ENCODE assay signal across 17 cellular contexts in genomic region chrX:47226531-47227333, GRCh38.
"Had no signal": no experiment of that assay in that cellular context is flagged by ENCODE, and none has a peak within 500 bp of the region (broad histone marks: within the 10 kb centered on the region; RNA-seq: fewer than 3 reads in every experiment).

No MANE protein-coding gene starts in this region.

- H3K9me3 ChIP-seq: SJCRH30 had no signal

- H3K9me3 Mint-ChIP-seq: activated B cell treated with CpG ODN at 0.5 μM for 24 hours; activated naive CD4-positive, alpha-beta T cell treated with anti-CD3 and anti-CD28 coated beads, Interleukin-2, amount 50 U/mL, for 72 hours; activated T-cell treated with anti-CD3 and anti-CD28 coated beads, Interleukin-2, amount 50 U/mL, for 72 hours; nephron progenitor cell; T-cell had no signal

- H3K27ac Mint-ChIP-seq: activated B cell treated with CpG ODN at 0.5 μM for 24 hours; activated T-cell treated with anti-CD3 and anti-CD28 coated beads, Interleukin-2, amount 50 U/mL, for 72 hours; nephron progenitor cell; T-cell had no signal

- H3K4me3 Mint-ChIP-seq: activated B cell treated with CpG ODN at 0.5 μM for 24 hours; activated T-cell treated with anti-CD3 and anti-CD28 coated beads, Interleukin-2, amount 50 U/mL, for 72 hours; nephron progenitor cell; T-cell had no signal

- ATAC-seq: activated naive CD4-positive, alpha-beta T cell treated with anti-CD3 and anti-CD28 coated beads, Interleukin-2, amount 50 U/mL, for 72 hours; activated T-cell treated with anti-CD3 and anti-CD28 coated beads, Interleukin-2, amount 50 U/mL, for 72 hours; foreskin keratinocyte; left lobe of liver; stimulated activated naive CD8-positive, alpha-beta T cell treated with anti-CD3 and anti-CD28 coated beads, Interleukin-15, Interleukin-2, amounts not matched to agents 100 U/mL and 50 U/mL, for 24 hours; T-cell had no signal

- H3K27ac ChIP-seq: foreskin keratinocyte, parathyroid adenoma, SJCRH30 had no signal

- DNase-seq: activated B cell treated with CpG ODN at 0.5 μM for 24 hours; activated CD4-positive, alpha-beta T cell treated with anti-CD3 and anti-CD28 coated beads for 4 hours; activated CD4-positive, alpha-beta T cell treated with anti-CD3 and anti-CD28 coated beads, Interleukin-2, amount 50 U/mL, for 48 hours; activated CD8-positive, alpha-beta memory T cell treated with anti-CD3 and anti-CD28 coated beads, Interleukin-2, amount 50 U/mL, for 48 hours; activated gamma-delta T cell; activated T-cell treated with anti-CD3 and anti-CD28 coated beads, Interleukin-2, amount 50 U/mL, for 72 hours; foreskin keratinocyte; nephron progenitor cell; SJCRH30; stimulated activated CD4-positive, alpha-beta T cell treated with anti-CD3 and anti-CD28 coated beads, Interleukin-4, amount 100 ng/mL, for 4 hours; stimulated activated naive CD8-positive, alpha-beta T cell treated with anti-CD3 and anti-CD28 coated beads, Interleukin-15, Interleukin-2, amounts not matched to agents 100 U/mL and 50 U/mL, for 24 hours; T-cell; T-helper 9 cell had no signal

- H3K27me3 ChIP-seq: foreskin keratinocyte, SJCRH30 had no signal

- H3K4me1 ChIP-seq: foreskin keratinocyte, parathyroid adenoma, SJCRH30 had no signal

- H3K36me3 ChIP-seq: SJCRH30 had no signal

- H3K4me3 ChIP-seq: lung, SJCRH30 had no signal

- H3K27me3 Mint-ChIP-seq: activated B cell treated with CpG ODN at 0.5 μM for 24 hours, T-cell had no signal
